ENCODE assay signal across 10 cellular contexts in genomic region chr11:130428692-130429681, GRCh38. TPM values are rescaled to one million over a fixed set of nuclear protein-coding genes. Genes with fewer than 3 reads are reported as not detected.
A peak's percentile ranks its signal among the peaks of the same experiment; 100 is the strongest.
DNase-seq lines count a peak whose midpoint lies in the region; ATAC-seq, FAIRE-seq and TF ChIP-seq lines count a peak whose summit lies in the region.
"Had no signal": no experiment of that assay in that cellular context is flagged by ENCODE, and none has a peak within 500 bp of the region (broad histone marks: within the 10 kb centered on the region; RNA-seq: fewer than 3 reads in every experiment).

No MANE protein-coding gene starts in this region.

- intact Hi-C loops in spleen (cut with DNase I; ENCODE audit: low total_unique reads): loop anchor here (10.0 kb wide), 1 partner anchor 214 kb away; no protein-coding TSS in a partner anchor

- H3K9me3 Mint-ChIP-seq in HFFc6: no peaks in the 10 kb centered on the region
- no peaks in the 10 kb centered on the region for H3K9me3 Mint-ChIP-seq in activated CD4-positive, alpha-beta memory T cell treated with anti-CD3 and anti-CD28 coated beads, Interleukin-2, amount 10 ng/mL, durations not matched to agents 7 days and 5 days

- no peaks in the 10 kb centered on the region for H3K36me3 Mint-ChIP-seq in HFFc6 (ENCODE audit: low read depth)
- H3K36me3 Mint-ChIP-seq in activated CD4-positive, alpha-beta memory T cell treated with anti-CD3 and anti-CD28 coated beads, Interleukin-2, amount 10 ng/mL, durations not matched to agents 7 days and 5 days (ENCODE audit: low read depth): no peaks in the 10 kb centered on the region

- peaks cover 13% of the 10 kb centered on the region; the same call in 1 of the 2 replicates for H3K27me3 ChIP-seq in iPS DF 6.9 (ENCODE audit: control insufficient read depth, insufficient read depth, low read length)
- H3K27me3 ChIP-seq in spleen (replicated peaks in 1 of 7): peaks cover 0 to 76% (median 47%) of the 10 kb centered on the region in 7 donors
- peaks cover 34% of the 10 kb centered on the region for H3K27me3 ChIP-seq in effector memory CD4-positive, alpha-beta T cell (replicated peaks; ENCODE audit: control insufficient read depth, insufficient read depth, low read length, poor library complexity, severe bottlenecking)

- TF ChIP-seq CTCF in HFFc6 (IDR thresholded peaks at IDR 0.05): peak; percentile 24; the same call in 1 of the 2 replicates
- TF ChIP-seq CTCF in spleen (IDR thresholded peaks at IDR 0.05 in 8 of 11, conservative IDR thresholded peaks at IDR 0.05 in 3 of 11): no peak

- H3K27ac ChIP-seq in iPS DF 6.9 (ENCODE audit: low read length): no peak overlapping the region
- H3K27ac ChIP-seq in spleen: no peak overlapping the region
- no peak overlapping the region for H3K27ac ChIP-seq in effector memory CD4-positive, alpha-beta T cell (ENCODE audit: insufficient read depth, low read length, poor library complexity, severe bottlenecking)
- H3K27ac ChIP-seq: parathyroid adenoma had no signal

- peaks cover 1% of the 10 kb centered on the region; the same call in 1 of the 2 replicates for H3K4me1 ChIP-seq in iPS DF 6.9 (ENCODE audit: control insufficient read depth, insufficient read depth, low read length)
- H3K4me1 ChIP-seq in spleen: peaks cover 7 to 26% (median 16%) of the 10 kb centered on the region in 6 donors
- H3K4me1 ChIP-seq in effector memory CD4-positive, alpha-beta T cell (ENCODE audit: control insufficient read depth, insufficient read depth, low read length, poor library complexity, severe bottlenecking): peaks cover 7% of the 10 kb centered on the region
- H3K4me1 ChIP-seq: parathyroid adenoma had no signal

- CTCF ChIA-PET in activated CD4-positive, alpha-beta memory T cell treated with anti-CD3 and anti-CD28 coated beads, Interleukin-2, amount 10 ng/mL, durations not matched to agents 7 days and 5 days (lab: Charles Lee): interaction anchor here (4.3 to 9.5 kb wide), 2 partner anchors 15 to 432 kb away, joined by 28 to 226 read pairs; no protein-coding TSS in a partner anchor

- POLR2A ChIA-PET in activated CD4-positive, alpha-beta memory T cell treated with anti-CD3 and anti-CD28 coated beads, Interleukin-2, amount 10 ng/mL, durations not matched to agents 7 days and 5 days (lab: Charles Lee): no interaction called here

- peak overlapping the region; percentile 69 for H3K4me3 Mint-ChIP-seq in HFFc6
- H3K4me3 Mint-ChIP-seq in activated CD4-positive, alpha-beta memory T cell treated with anti-CD3 and anti-CD28 coated beads, Interleukin-2, amount 10 ng/mL, durations not matched to agents 7 days and 5 days: peak overlapping the region; percentile 24

- peaks cover 14% of the 10 kb centered on the region for H3K4me1 Mint-ChIP-seq in HFFc6 (ENCODE audit: low read depth)
- H3K4me1 Mint-ChIP-seq in activated CD4-positive, alpha-beta memory T cell treated with anti-CD3 and anti-CD28 coated beads, Interleukin-2, amount 10 ng/mL, durations not matched to agents 7 days and 5 days: peaks cover 12% of the 10 kb centered on the region

- DNase-seq in HFFc6 (no peak), iPS DF 6.9 (ENCODE audit: low read depth, low spot score) (no peak), spleen (no peak), HTR-8/SVneo (ENCODE audit: insufficient read length, low spot score) (no peak)
- no peak for DNase-seq in activated CD4-positive, alpha-beta memory T cell treated with anti-CD3 and anti-CD28 coated beads, Interleukin-2, amount 10 ng/mL, durations not matched to agents 7 days and 5 days
- DNase-seq in effector memory CD4-positive, alpha-beta T cell: no peak
- DNase-seq: NCI-H2029 treated with DMSO at 0.1 percent for 48 hours; stimulated activated naive CD4-positive, alpha-beta T cell treated with Interleukin-2 at 50 U/mL for 16 hours had no signal

- H3K4me3 ChIP-seq in iPS DF 6.9 (ENCODE audit: low read length) (peak overlapping the region; percentile 31; the same call in 1 of the 2 replicates), spleen (peak overlapping the region in 5 of 8 donors; percentile 29 to 66 (median 33))
- no peak overlapping the region for H3K4me3 ChIP-seq in effector memory CD4-positive, alpha-beta T cell (ENCODE audit: insufficient read depth, low read depth, low read length, poor library complexity, severe bottlenecking)

- H3K27me3 Mint-ChIP-seq in HFFc6 (ENCODE audit: insufficient read depth): peaks cover 55% of the 10 kb centered on the region
- peaks cover 55% of the 10 kb centered on the region for H3K27me3 Mint-ChIP-seq in activated CD4-positive, alpha-beta memory T cell treated with anti-CD3 and anti-CD28 coated beads, Interleukin-2, amount 10 ng/mL, durations not matched to agents 7 days and 5 days

- no CpG with 5 or more reads among the region's 19 CpGs for WGBS in iPS DF 6.9 (ENCODE audit: insufficient coverage, insufficient read length)
- 15 to 25% (median 16%) methylated on average over 19 of the region's 19 CpGs for WGBS in spleen, 5 donors

- no peak for ATAC-seq in HG03565 (IDR thresholded peaks at IDR 0.05; ENCODE audit: unreplicated experiment)

- no peak overlapping the region for H3K27ac Mint-ChIP-seq in HFFc6
- no peak overlapping the region for H3K27ac Mint-ChIP-seq in activated CD4-positive, alpha-beta memory T cell treated with anti-CD3 and anti-CD28 coated beads, Interleukin-2, amount 10 ng/mL, durations not matched to agents 7 days and 5 days

- FAIRE-seq in HTR-8/SVneo (lab: Jason Lieb, UNC): no peak

- no peak for TF ChIP-seq POLR2A in spleen (IDR thresholded peaks at IDR 0.05)

- H3K36me3 ChIP-seq in iPS DF 6.9 (ENCODE audit: control insufficient read depth, insufficient read depth, low read length) (no peaks in the 10 kb centered on the region), spleen (no peaks in the 10 kb centered on the region)
- no peaks in the 10 kb centered on the region for H3K36me3 ChIP-seq in effector memory CD4-positive, alpha-beta T cell (ENCODE audit: control insufficient read depth, insufficient read depth, low read length)

- no peaks in the 10 kb centered on the region for H3K9me3 ChIP-seq in iPS DF 6.9 (ENCODE audit: control insufficient read depth, insufficient read depth, low read length)
- no peaks in the 10 kb centered on the region for H3K9me3 ChIP-seq in spleen
- no peaks in the 10 kb centered on the region for H3K9me3 ChIP-seq in effector memory CD4-positive, alpha-beta T cell (ENCODE audit: control insufficient read depth, low read length)

RNA-seq across cellular contexts. Expression of gene ADAMTS8, which starts 0.6 kb away (rescaled TPM):
- total RNA-seq in HFFc6 (2021; fragmentation: NEBNext Ultra II Directional; extraction: Animal tissue kit (Norgen Biotek cat#: 25700)): not detected
- total RNA-seq in activated CD4-positive, alpha-beta memory T cell treated with anti-CD3 and anti-CD28 coated beads, Interleukin-2, amount 10 ng/mL, durations not matched to agents 7 days and 5 days: not detected
- total RNA-seq in spleen: 1 to 10 TPM in 2 of 7 donors, under 1 TPM in 4, not detected in 1; 0.39 to 2.5 (median 0.73) TPM
- 1 to 10 TPM in 1 of 3 donors, under 1 TPM in 2; 0.30 to 1.1 (median 0.48) TPM for polyA plus RNA-seq in spleen

RNA-seq across cellular contexts. Expression of gene ADAMTS15, which starts 19.5 kb away (rescaled TPM):
- 1 to 10 TPM in 2 of 6 experiments, under 1 TPM in 4; 0.21 to 1.1 (median 0.94) TPM for total RNA-seq in HFFc6 (2021; fragmentation: NEBNext Ultra II Directional; extraction: Animal tissue kit (Norgen Biotek cat#: 25700))
- not detected for total RNA-seq in activated CD4-positive, alpha-beta memory T cell treated with anti-CD3 and anti-CD28 coated beads, Interleukin-2, amount 10 ng/mL, durations not matched to agents 7 days and 5 days
- total RNA-seq in spleen: 1 to 10 TPM; 1.1 to 6.9 (median 3.1) TPM
- 1 to 10 TPM in 1 of 3 donors, under 1 TPM in 2; 0.41 to 1.9 (median 0.43) TPM for polyA plus RNA-seq in spleen
